ENCODE assay signal across 36 cellular contexts in the genomic region with DNA sequence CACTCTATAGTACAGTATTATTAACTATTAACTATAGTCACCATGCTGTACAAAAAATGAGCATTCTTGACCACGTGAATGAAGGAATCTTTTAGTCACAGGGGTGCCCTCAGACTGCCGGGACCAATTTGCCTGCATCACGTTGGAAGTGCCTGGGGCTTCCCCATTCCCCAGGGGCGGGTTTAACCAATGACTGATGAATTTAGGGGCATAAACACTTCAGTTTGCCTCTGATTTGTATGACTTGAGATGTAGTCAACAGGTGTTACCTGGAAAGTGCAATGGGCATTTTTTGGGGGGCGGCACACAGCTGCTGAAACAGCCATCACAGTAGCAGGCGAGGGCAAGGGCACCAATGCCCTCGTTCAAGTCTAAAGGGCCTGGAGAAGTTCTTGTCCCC. TPM values are rescaled to one million over a fixed set of nuclear protein-coding genes. Genes with fewer than 3 reads are reported as not detected.
"Had no signal": no experiment of that assay in that cellular context is flagged by ENCODE, and none has a peak within 500 bp of the region (broad histone marks: within the 10 kb centered on the region; RNA-seq: fewer than 3 reads in every experiment).

No MANE protein-coding gene starts in this region.

- H3K36me3 Mint-ChIP-seq: activated naive CD4-positive, alpha-beta T cell treated with anti-CD3 and anti-CD28 coated beads, Interleukin-2, amount 50 U/mL, for 72 hours had no signal

- H3K27ac ChIP-seq: adrenal gland, body of pancreas, breast epithelium, PC-9, RWPE1 had no signal

- H3K9me3 Mint-ChIP-seq: activated CD4-positive, alpha-beta T cell treated with anti-CD3 and anti-CD28 coated beads, Interleukin-2, amount 10 ng/mL, durations not matched to agents 7 days and 5 days; activated naive CD4-positive, alpha-beta T cell treated with anti-CD3 and anti-CD28 coated beads for 36 hours; activated naive CD4-positive, alpha-beta T cell treated with anti-CD3 and anti-CD28 coated beads, Interleukin-2, amount 50 U/mL, for 72 hours; activated T-cell treated with anti-CD3 and anti-CD28 coated beads, Interleukin-2, amount 50 U/mL, for 24 hours had no signal

- H3K9me3 ChIP-seq: adrenal gland, body of pancreas, breast epithelium, MG63 had no signal

- H3K27ac Mint-ChIP-seq: activated CD4-positive, alpha-beta T cell treated with anti-CD3 and anti-CD28 coated beads for 36 hours; activated CD4-positive, alpha-beta T cell treated with anti-CD3 and anti-CD28 coated beads, Interleukin-2, amount 10 ng/mL, durations not matched to agents 7 days and 5 days; activated CD8-positive, alpha-beta T cell treated with anti-CD3 and anti-CD28 coated beads, Interleukin-2, amount 10 ng/mL, durations not matched to agents 7 days and 5 days; activated naive CD4-positive, alpha-beta T cell treated with anti-CD3 and anti-CD28 coated beads for 36 hours; activated naive CD4-positive, alpha-beta T cell treated with anti-CD3 and anti-CD28 coated beads, Interleukin-2, amount 50 U/mL, for 72 hours; activated T-cell treated with anti-CD3 and anti-CD28 coated beads, Interleukin-2, amount 50 U/mL, for 24 hours had no signal

- H3K4me3 Mint-ChIP-seq: activated CD4-positive, alpha-beta T cell treated with anti-CD3 and anti-CD28 coated beads for 36 hours; activated CD4-positive, alpha-beta T cell treated with anti-CD3 and anti-CD28 coated beads, Interleukin-2, amount 10 ng/mL, durations not matched to agents 7 days and 5 days; activated CD8-positive, alpha-beta T cell treated with anti-CD3 and anti-CD28 coated beads, Interleukin-2, amount 10 ng/mL, durations not matched to agents 7 days and 5 days; activated naive CD4-positive, alpha-beta T cell treated with anti-CD3 and anti-CD28 coated beads for 36 hours; activated T-cell treated with anti-CD3 and anti-CD28 coated beads, Interleukin-2, amount 50 U/mL, for 24 hours had no signal

- H3K4me2 ChIP-seq: PC-9 had no signal

- H3K4me1 Mint-ChIP-seq: activated CD4-positive, alpha-beta T cell treated with anti-CD3 and anti-CD28 coated beads for 36 hours; activated CD4-positive, alpha-beta T cell treated with anti-CD3 and anti-CD28 coated beads, Interleukin-2, amount 10 ng/mL, durations not matched to agents 7 days and 5 days had no signal

- H3K27me3 ChIP-seq: adrenal gland, body of pancreas, breast epithelium had no signal

- H2AFZ ChIP-seq: PC-9 had no signal

- DNase-seq: activated CD4-positive, alpha-beta T cell treated with anti-CD3 and anti-CD28 coated beads for 36 hours; activated CD4-positive, alpha-beta T cell treated with anti-CD3 and anti-CD28 coated beads, Interleukin-2, amount 10 ng/mL, durations not matched to agents 7 days and 5 days; activated CD4-positive, alpha-beta T cell treated with anti-CD3 and anti-CD28 coated beads, Interleukin-2, amount 50 U/mL, for 48 hours; activated CD8-positive, alpha-beta T cell treated with anti-CD3 and anti-CD28 coated beads, Interleukin-2, amount 10 ng/mL, durations not matched to agents 7 days and 5 days; activated gamma-delta T cell treated with Interleukin-2 at 50 U/mL for 16 hours; activated naive CD4-positive, alpha-beta T cell treated with anti-CD3 and anti-CD28 coated beads for 36 hours; activated T-cell treated with anti-CD3 and anti-CD28 coated beads, Interleukin-2, amount 50 U/mL, for 24 hours; adrenal gland; body of pancreas; Kasumi-1; KG1; MG63; NCI-H1048; NCI-H1105 treated with DMSO at 0.1 percent for 48 hours; NCI-H1436; NCI-H1694; NCI-H1930; NCI-H2081 treated with DMSO at 0.1 percent for 48 hours; NCI-H345; NCI-H524 treated with DMSO at 0.1 percent for 48 hours; NK-92 treated with Interleukin-12 subunit alpha and Interleukin-12 subunit beta, amount 100 ng/mL, for 24 hours; PC-9; SIG-M5; SW 1271; T-helper 1 cell; T1000 had no signal

- ATAC-seq: activated CD4-positive, alpha-beta T cell treated with anti-CD3 and anti-CD28 coated beads for 36 hours; activated CD4-positive, CD25-positive, alpha-beta regulatory T cell treated with anti-CD3 and anti-CD28 coated beads, Interleukin-2, amount 50 U/mL, for 24 hours; activated CD8-positive, alpha-beta T cell treated with anti-CD3 and anti-CD28 coated beads, Interleukin-2, amount 10 ng/mL, durations not matched to agents 7 days and 5 days; activated naive CD4-positive, alpha-beta T cell treated with anti-CD3 and anti-CD28 coated beads, Interleukin-2, amount 50 U/mL, for 72 hours; body of pancreas; Right ventricle myocardium inferior had no signal

- H3K36me3 ChIP-seq: adrenal gland, breast epithelium, MG63 had no signal

- H3K4me3 ChIP-seq: adrenal gland, body of pancreas, breast epithelium, MG63, PC-9 had no signal

- H3K4me1 ChIP-seq: adrenal gland, body of pancreas, breast epithelium had no signal

RNA-seq across cellular contexts. Expression of a gene that starts 8.7 kb away (rescaled TPM):
- total RNA-seq: activated CD4-positive, alpha-beta T cell treated with anti-CD3 and anti-CD28 coated beads for 36 hours; activated CD4-positive, alpha-beta T cell treated with anti-CD3 and anti-CD28 coated beads, Interleukin-2, amount 10 ng/mL, durations not matched to agents 7 days and 5 days; activated CD8-positive, alpha-beta T cell treated with anti-CD3 and anti-CD28 coated beads, Interleukin-2, amount 10 ng/mL, durations not matched to agents 7 days and 5 days; activated naive CD4-positive, alpha-beta T cell treated with anti-CD3 and anti-CD28 coated beads for 36 hours; activated naive CD4-positive, alpha-beta T cell treated with anti-CD3 and anti-CD28 coated beads, Interleukin-2, amount 50 U/mL, for 72 hours; astrocyte; body of pancreas; cardiac septum; NCI-H460; OCI-LY7; PC-9; Right ventricle myocardium inferior; T-helper 2 cell treated with Interferon-gamma antibody and Interleukin-4, amounts not matched to agents 100 ng/mL and 5 ng/mL, for 36 hours had no signal

RNA-seq across cellular contexts. Expression of a gene that starts 20.2 kb away (rescaled TPM):
- total RNA-seq: activated CD4-positive, alpha-beta T cell treated with anti-CD3 and anti-CD28 coated beads for 36 hours; activated CD4-positive, alpha-beta T cell treated with anti-CD3 and anti-CD28 coated beads, Interleukin-2, amount 10 ng/mL, durations not matched to agents 7 days and 5 days; activated CD8-positive, alpha-beta T cell treated with anti-CD3 and anti-CD28 coated beads, Interleukin-2, amount 10 ng/mL, durations not matched to agents 7 days and 5 days; activated naive CD4-positive, alpha-beta T cell treated with anti-CD3 and anti-CD28 coated beads for 36 hours; activated naive CD4-positive, alpha-beta T cell treated with anti-CD3 and anti-CD28 coated beads, Interleukin-2, amount 50 U/mL, for 72 hours; adrenal gland; astrocyte; breast epithelium; cardiac septum; NCI-H460; OCI-LY7; PC-9; Right ventricle myocardium inferior; T-helper 2 cell treated with Interferon-gamma antibody and Interleukin-4, amounts not matched to agents 100 ng/mL and 5 ng/mL, for 36 hours had no signal
